In genomic region chr17:524570-524969, GRCh38 we compare ENCODE assay signal across 26 cellular contexts.
"Had no signal": no experiment of that assay in that cellular context is flagged by ENCODE, and none has a peak within 500 bp of the region (broad histone marks: within the 10 kb centered on the region; RNA-seq: fewer than 3 reads in every experiment).

No MANE protein-coding gene starts in this region.

- ATAC-seq: activated CD4-positive, alpha-beta T cell treated with anti-CD3 and anti-CD28 coated beads for 36 hours; activated CD8-positive, alpha-beta memory T cell treated with anti-CD3 and anti-CD28 coated beads, Interleukin-2, amount 10 ng/mL, durations not matched to agents 7 days and 5 days; activated CD8-positive, alpha-beta T cell treated with anti-CD3 and anti-CD28 coated beads, Interleukin-2, amount 10 ng/mL, durations not matched to agents 7 days and 5 days; esophagus mucosa; left cardiac atrium; left ventricle myocardium superior; right cardiac atrium had no signal

- H3K27me3 Mint-ChIP-seq: activated CD4-positive, alpha-beta T cell treated with anti-CD3 and anti-CD28 coated beads for 36 hours; activated CD8-positive, alpha-beta memory T cell treated with anti-CD3 and anti-CD28 coated beads, Interleukin-2, amount 10 ng/mL, durations not matched to agents 7 days and 5 days; activated naive CD4-positive, alpha-beta T cell treated with anti-CD3 and anti-CD28 coated beads, Interleukin-2, amount 50 U/mL, for 24 hours; naive B cell had no signal

- H3K4me3 ChIP-seq: breast epithelium, suprapubic skin, tibial nerve, uterus had no signal

- H3K9me3 Mint-ChIP-seq: activated naive CD4-positive, alpha-beta T cell treated with anti-CD3 and anti-CD28 coated beads, Interleukin-2, amount 50 U/mL, for 24 hours; activated T-helper 2 cell treated with anti-CD3 and anti-CD28 coated beads, Interferon-gamma antibody, Interleukin-2, Interleukin-4, amounts not matched to agents 10 μg/mL and 5 μg/mL and 100 μg/mL, durations not matched to agents 14 hours and 24 hours and 36 hours; mesothelial cell of epicardium; T-helper 2 cell treated with Interferon-gamma antibody and Interleukin-4, amounts not matched to agents 5 μg/mL and 100 μg/mL, for 36 hours had no signal

- H3K4me3 Mint-ChIP-seq: activated CD4-positive, alpha-beta T cell treated with anti-CD3 and anti-CD28 coated beads for 36 hours; activated CD8-positive, alpha-beta memory T cell treated with anti-CD3 and anti-CD28 coated beads, Interleukin-2, amount 10 ng/mL, durations not matched to agents 7 days and 5 days; activated CD8-positive, alpha-beta T cell treated with anti-CD3 and anti-CD28 coated beads, Interleukin-2, amount 10 ng/mL, durations not matched to agents 7 days and 5 days; activated naive CD4-positive, alpha-beta T cell treated with anti-CD3 and anti-CD28 coated beads, Interleukin-2, amount 50 U/mL, for 24 hours; mesothelial cell of epicardium; naive B cell; T-helper 2 cell treated with Interferon-gamma antibody and Interleukin-4, amounts not matched to agents 5 μg/mL and 100 μg/mL, for 36 hours had no signal

- H3K36me3 ChIP-seq: uterus had no signal

- DNase-seq: activated CD4-positive, alpha-beta T cell treated with anti-CD3 and anti-CD28 coated beads for 36 hours; activated CD4-positive, CD25-positive, alpha-beta regulatory T cell; activated CD8-positive, alpha-beta memory T cell treated with anti-CD3 and anti-CD28 coated beads, Interleukin-2, amount 10 ng/mL, durations not matched to agents 7 days and 5 days; activated CD8-positive, alpha-beta T cell treated with anti-CD3 and anti-CD28 coated beads, Interleukin-2, amount 10 ng/mL, durations not matched to agents 7 days and 5 days; activated T-cell treated with anti-CD3 and anti-CD28 coated beads, Interleukin-2, amount 50 U/mL, for 48 hours; central memory CD4-positive, alpha-beta T cell; foreskin fibroblast; head of caudate nucleus; hippocampal formation; left cardiac atrium; left ventricle myocardium superior; mammary epithelial cell; naive B cell; nucleus accumbens; right cardiac atrium; stimulated activated naive CD4-positive, alpha-beta T cell; uterus had no signal

- H3K9me3 ChIP-seq: breast epithelium, suprapubic skin, tibial nerve, uterus had no signal

- H3K4me1 Mint-ChIP-seq: activated CD4-positive, alpha-beta T cell treated with anti-CD3 and anti-CD28 coated beads for 36 hours; activated naive CD4-positive, alpha-beta T cell treated with anti-CD3 and anti-CD28 coated beads, Interleukin-2, amount 50 U/mL, for 24 hours; naive B cell had no signal

- H3K9ac ChIP-seq: parathyroid adenoma had no signal

- H3K27ac ChIP-seq: breast epithelium, parathyroid adenoma, suprapubic skin, tibial nerve, uterus had no signal

- H3K27me3 ChIP-seq: breast epithelium, suprapubic skin, tibial nerve, uterus had no signal

- H3K27ac Mint-ChIP-seq: activated CD4-positive, alpha-beta T cell treated with anti-CD3 and anti-CD28 coated beads for 36 hours; activated CD8-positive, alpha-beta memory T cell treated with anti-CD3 and anti-CD28 coated beads, Interleukin-2, amount 10 ng/mL, durations not matched to agents 7 days and 5 days; activated CD8-positive, alpha-beta T cell treated with anti-CD3 and anti-CD28 coated beads, Interleukin-2, amount 10 ng/mL, durations not matched to agents 7 days and 5 days; activated naive CD4-positive, alpha-beta T cell treated with anti-CD3 and anti-CD28 coated beads, Interleukin-2, amount 50 U/mL, for 24 hours; activated T-helper 2 cell treated with anti-CD3 and anti-CD28 coated beads, Interferon-gamma antibody, Interleukin-2, Interleukin-4, amounts not matched to agents 10 μg/mL and 5 μg/mL and 100 μg/mL, durations not matched to agents 14 hours and 24 hours and 36 hours; mesothelial cell of epicardium; T-helper 2 cell treated with Interferon-gamma antibody and Interleukin-4, amounts not matched to agents 5 μg/mL and 100 μg/mL, for 36 hours had no signal

- H3K4me1 ChIP-seq: breast epithelium, parathyroid adenoma, suprapubic skin, tibial nerve, uterus had no signal
